9 cellular contexts compared by ENCODE assay signal in genomic region chr12:104057771-104058197, GRCh38. TPM values are rescaled to one million over a fixed set of nuclear protein-coding genes. Genes with fewer than 3 reads are reported as not detected.
A peak's percentile ranks its signal among the peaks of the same experiment; 100 is the strongest.
DNase-seq lines count a peak whose midpoint lies in the region; ATAC-seq, FAIRE-seq and TF ChIP-seq lines count a peak whose summit lies in the region.
"Had no signal": no experiment of that assay in that cellular context is flagged by ENCODE, and none has a peak within 500 bp of the region (broad histone marks: within the 10 kb centered on the region; RNA-seq: fewer than 3 reads in every experiment).

No MANE protein-coding gene starts in this region.

- H3K79me2 ChIP-seq in OCI-LY1 (ENCODE audit: insufficient read depth, low read length), result no peaks in the 10 kb centered on the region

- H3K4me1 ChIP-seq in A549 (no peaks in the 10 kb centered on the region), OCI-LY1 (ENCODE audit: insufficient read depth, low read length, severe bottlenecking) (no peaks in the 10 kb centered on the region), thyroid gland (peaks cover 6 to 15% of the 10 kb centered on the region in 2 donors)
- H3K4me1 ChIP-seq: HAP-1 had no signal

- CTCF ChIA-PET in A549 (lab: Yijun Ruan, JAX), result interaction anchor here (0.9 to 1.7 kb wide), 4 partner anchors 11 to 51 kb away, joined by 3 to 9 read pairs (median 3); no protein-coding TSS in a partner anchor

- H3K27ac ChIP-seq in A549 (no peak overlapping the region), OCI-LY1 (ENCODE audit: low read depth, low read length, poor library complexity, severe bottlenecking) (no peak overlapping the region), thyroid gland (no peak overlapping the region)

- POLR2A ChIA-PET in A549 (lab: Yijun Ruan, JAX), result no interaction called here

- no peaks in the 10 kb centered on the region for H3K9me2 ChIP-seq in OCI-LY1 (ENCODE audit: low read depth, low read length)

- intact Hi-C loops in thyroid gland (cut with DNase I), result no loop called here

- DNase-seq in A549 (ENCODE audit: low read depth in 1 of 2, low spot score in 1 of 2) (peak in 1 of 2 experiments; percentile 36), GM03348 (ENCODE audit: low spot score) (peak; percentile 47), fibroblast of mammary gland (ENCODE audit: low read depth) (peak; percentile 31), thyroid gland (no peak)

- TF ChIP-seq POLR2A in A549 (IDR thresholded peaks at IDR 0.05; ENCODE audit: low read length) (no peak), thyroid gland (IDR thresholded peaks at IDR 0.05) (no peak), GM18505 (IDR thresholded peaks at IDR 0.05; ENCODE audit: borderline replicate concordance, extremely low read depth, insufficient read depth, insufficient read length) (no peak)

- H4K20me1 ChIP-seq in OCI-LY1 (ENCODE audit: insufficient read depth, low read length), result no peaks in the 10 kb centered on the region

- H3K36me3 ChIP-seq in OCI-LY1 (ENCODE audit: insufficient read depth, low read length) (no peaks in the 10 kb centered on the region), thyroid gland (no peaks in the 10 kb centered on the region)
- H3K36me3 ChIP-seq: HAP-1 had no signal

- H3K27me3 ChIP-seq in OCI-LY1 (ENCODE audit: insufficient read depth, low read length) (no peaks in the 10 kb centered on the region), thyroid gland (no peaks in the 10 kb centered on the region)

- H3K4me3 ChIP-seq in A549, result no peak overlapping the region
- no peak overlapping the region for H3K4me3 ChIP-seq in OCI-LY1 (ENCODE audit: low read depth, low read length, poor library complexity, severe bottlenecking)
- no peak overlapping the region for H3K4me3 ChIP-seq in fibroblast of mammary gland (ENCODE audit: control insufficient read depth, low read depth, low read length)
- no peak overlapping the region for H3K4me3 ChIP-seq in thyroid gland (replicated peaks in 1 of 3)
- H3K4me3 ChIP-seq: HAP-1 had no signal

- ATAC-seq in A549, result peak in 1 of 2 experiments; percentile 63; a peak in 3 of 6 replicates
- ATAC-seq in GM18505 (IDR thresholded peaks at IDR 0.05; ENCODE audit: unreplicated experiment), result no peak
- ATAC-seq in HG03196 (IDR thresholded peaks at IDR 0.05; ENCODE audit: unreplicated experiment), result no peak
- no peak for ATAC-seq in GM21423 (IDR thresholded peaks at IDR 0.05; ENCODE audit: unreplicated experiment)

- no peak overlapping the region for H3K9ac ChIP-seq in OCI-LY1 (ENCODE audit: low read length)

- no peak overlapping the region for H3K4me2 ChIP-seq in A549
- no peak overlapping the region for H3K4me2 ChIP-seq in OCI-LY1 (ENCODE audit: low read length)

- H3F3A ChIP-seq in OCI-LY1 (ENCODE audit: insufficient read depth, low read length), result no peaks in the 10 kb centered on the region

- TF ChIP-seq EP300 in A549 (IDR thresholded peaks at IDR 0.05), result no peak

- 0% methylated on average over 1 of the region's 1 CpG for WGBS in A549 (ENCODE audit: missing lambda C conversion rate)
- 4 to 14% methylated on average over 1 of the region's 1 CpG for WGBS in thyroid gland, 2 donors

- peak; percentile 51 to 83; a peak in 4 of 5 replicates for TF ChIP-seq RAD21 in A549 (conservative IDR thresholded peaks at IDR 0.05 in 1 of 2, IDR thresholded peaks at IDR 0.05 in 1 of 2)

- peak; percentile 49 for TF ChIP-seq CTCF in A549 (IDR thresholded peaks at IDR 0.05)
- peak; percentile 51 for TF ChIP-seq CTCF in OCI-LY1 (IDR thresholded peaks at IDR 0.05; ENCODE audit: low read length)
- peak; percentile 78 for TF ChIP-seq CTCF in fibroblast of mammary gland (conservative IDR thresholded peaks at IDR 0.05; ENCODE audit: control insufficient read depth, insufficient read depth, low read depth, low read length)
- TF ChIP-seq CTCF in thyroid gland (IDR thresholded peaks at IDR 0.05), result peak in 5 of 6 experiments; percentile 30 to 63 (median 51)

- peaks cover 7% of the 10 kb centered on the region; the same call in 2 of the 3 replicates for H3K9me3 ChIP-seq in A549
- H3K9me3 ChIP-seq in OCI-LY1 (ENCODE audit: low read length), result no peaks in the 10 kb centered on the region
- H3K9me3 ChIP-seq in thyroid gland, result no peaks in the 10 kb centered on the region
- H3K9me3 ChIP-seq: HAP-1 had no signal

- no peak overlapping the region for H2AFZ ChIP-seq in OCI-LY1 (ENCODE audit: low read length)

- FAIRE-seq in A549 (lab: Jason Lieb, UNC), result no peak

TF ChIP-seq in A549, 52 proteins besides CTCF, POLR2A, EP300 and RAD21:
- TF ChIP-seq SMC3 (IDR thresholded peaks at IDR 0.05), result peak; percentile 31; the same call in 1 of the 3 replicates
- no peak for TF ChIP-seq MAFK (IDR thresholded peaks at IDR 0.05; ENCODE audit: partially characterized antibody)
TF ChIP-seq in A549: peak in this region for 1.

RNA-seq across cellular contexts. Expression of gene HCFC2, which starts 6.5 kb away (rescaled TPM):
- polyA plus RNA-seq in A549 (2011; rRNA removed) (10.0 and 10.6 TPM in 2 replicates), A549 (2017; fragmentation: RNase III; extraction: RNeasy Plus Mini Kit Qiagen cat#74134 plus additional on column Dnase treatment) (5.0 to 5.8 TPM (median 5.0 TPM) in 3 replicates)
- 2.6 and 2.7 TPM in 2 replicates for polyA plus RNA-seq in A549 (2012; cell fraction: cytosol; rRNA removed)
- polyA plus RNA-seq in A549 (2012; cell fraction: nucleus; rRNA removed), result 1.8 and 2.0 TPM in 2 replicates
- 4.8 and 5.3 TPM in 2 replicates for polyA minus RNA-seq in A549 (2011; rRNA and poly(A)+ RNA removed)
- 10 to 100 TPM; 23.6 to 31.6 (median 27.1) TPM for total RNA-seq in thyroid gland

RNA-seq across cellular contexts. Expression of gene GLT8D2, which starts 7.8 kb away (rescaled TPM):
- 0.43 and 0.45 TPM in 2 replicates for polyA plus RNA-seq in A549 (2011; rRNA removed)
- 0.18 and 0.19 TPM in 2 replicates for polyA plus RNA-seq in A549 (2012; cell fraction: cytosol; rRNA removed)
- polyA plus RNA-seq in A549 (2012; cell fraction: nucleus; rRNA removed), result 0.16 and 0.32 TPM in 2 replicates
- polyA plus RNA-seq in A549 (2017; fragmentation: RNase III; extraction: RNeasy Plus Mini Kit Qiagen cat#74134 plus additional on column Dnase treatment), result 0.27 to 0.55 TPM (median 0.31 TPM) in 3 replicates
- polyA minus RNA-seq in A549 (2011; rRNA and poly(A)+ RNA removed), result not detected in 2 replicates
- 10 to 100 TPM; 27.7 to 52.0 (median 34.3) TPM for total RNA-seq in thyroid gland

Comparison
In these comparisons a context has a peak if more than half of its experiments do, and no peak if none do; other contexts are left out.
1. DNase-seq: peak in GM03348 (single experiment) and fibroblast of mammary gland (single experiment); none in thyroid gland (0 of 2).
2. Peak in every context shown above with its lines, with median percentiles within 50 percentile points of each other: CTCF ChIP-seq.